12 cellular contexts compared by ENCODE assay signal in the genomic region with DNA sequence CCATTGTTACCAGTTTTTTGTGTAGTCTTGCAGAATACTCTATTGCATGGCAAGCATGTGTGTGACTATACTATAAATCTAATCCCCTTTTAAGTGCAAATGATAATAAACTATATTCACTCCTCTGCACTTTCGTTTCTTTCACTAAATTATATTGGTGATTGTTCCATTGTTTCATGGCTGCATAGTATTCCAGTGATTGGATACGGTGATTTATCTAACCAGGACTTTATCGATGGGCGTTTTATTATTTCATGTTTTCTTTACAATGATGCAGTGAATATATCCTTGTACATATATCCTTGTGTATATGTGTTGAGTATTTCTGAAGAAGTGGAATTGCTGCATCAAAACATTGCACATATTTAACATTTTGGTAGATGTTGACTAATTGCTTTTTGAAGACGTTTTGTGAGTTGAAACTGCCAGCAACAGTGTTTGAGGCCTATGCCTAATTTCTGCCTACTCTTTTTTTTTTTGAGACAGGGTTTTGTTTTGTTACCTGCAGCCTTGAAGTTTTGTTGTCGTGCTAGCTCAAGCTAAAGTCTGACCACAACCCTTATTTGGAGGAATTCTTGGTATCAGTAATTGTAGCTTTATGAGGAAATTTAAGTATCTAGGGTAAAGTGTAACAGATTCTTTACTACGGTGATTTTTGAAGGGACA. TPM values are rescaled to one million over a fixed set of nuclear protein-coding genes. Genes with fewer than 3 reads are reported as not detected.
DNase-seq lines count a peak whose midpoint lies in the region; ATAC-seq and TF ChIP-seq lines count a peak whose summit lies in the region.
"Had no signal": no experiment of that assay in that cellular context is flagged by ENCODE, and none has a peak within 500 bp of the region (broad histone marks: within the 10 kb centered on the region; RNA-seq: fewer than 3 reads in every experiment).

No MANE protein-coding gene starts in this region.

- H3K27ac Mint-ChIP-seq in activated CD8-positive, alpha-beta memory T cell treated with anti-CD3 and anti-CD28 coated beads, Interleukin-2, amount 10 ng/mL, durations not matched to agents 7 days and 5 days = peak overlapping the region; percentile 84
- peak overlapping the region; percentile 41 for H3K27ac Mint-ChIP-seq in central memory CD8-positive, alpha-beta T cell (ENCODE audit: low read depth)
- peak overlapping the region; percentile 62 for H3K27ac Mint-ChIP-seq in progenitor cell of endocrine pancreas

- no peak overlapping the region for H2AFZ ChIP-seq in OCI-LY1 (ENCODE audit: low read length)

- no peak overlapping the region for H3K4me3 ChIP-seq in OCI-LY1 (ENCODE audit: low read depth, low read length, poor library complexity, severe bottlenecking)

- no peak overlapping the region for H3K9ac ChIP-seq in OCI-LY1 (ENCODE audit: low read length)

- H3K4me1 ChIP-seq in OCI-LY1 (ENCODE audit: insufficient read depth, low read length, severe bottlenecking) = peaks cover 64% of the 10 kb centered on the region

- H3K9me3 Mint-ChIP-seq in activated CD8-positive, alpha-beta memory T cell treated with anti-CD3 and anti-CD28 coated beads, Interleukin-2, amount 10 ng/mL, durations not matched to agents 7 days and 5 days (ENCODE audit: low read depth) = no peaks in the 10 kb centered on the region
- no peaks in the 10 kb centered on the region for H3K9me3 Mint-ChIP-seq in central memory CD8-positive, alpha-beta T cell
- H3K9me3 Mint-ChIP-seq in progenitor cell of endocrine pancreas (ENCODE audit: low read depth) = no peaks in the 10 kb centered on the region

- H3K36me3 ChIP-seq in OCI-LY1 (ENCODE audit: insufficient read depth, low read length) = no peaks in the 10 kb centered on the region
- H3K36me3 ChIP-seq: transverse colon had no signal

- no peak for DNase-seq in activated CD8-positive, alpha-beta memory T cell treated with anti-CD3 and anti-CD28 coated beads, Interleukin-2, amount 10 ng/mL, durations not matched to agents 7 days and 5 days
- DNase-seq in activated CD8-positive, alpha-beta memory T cell treated with anti-CD3 and anti-CD28 coated beads, Interleukin-2, amount 50 U/mL, for 48 hours = no peak
- no peak for DNase-seq in central memory CD8-positive, alpha-beta T cell (ENCODE audit: low spot score in 2 of 2)
- DNase-seq in progenitor cell of endocrine pancreas (ENCODE audit: low spot score, unreplicated experiment) (no peak), NOMO-1 treated with DMSO at 0.1 percent for 48 hours (lab: John Stamatoyannopoulos, UW; ENCODE audit: unreplicated experiment) (no peak), NCI-H128 (lab: John Stamatoyannopoulos, UW; ENCODE audit: unreplicated experiment) (no peak), NCI-H187 (lab: John Stamatoyannopoulos, UW) (no peak)
- DNase-seq: dermis blood vessel endothelial cell, hippocampal formation, NCI-H2171 treated with DMSO at 0.1 percent for 48 hours, transverse colon had no signal

- CTCF ChIA-PET in activated CD8-positive, alpha-beta memory T cell treated with anti-CD3 and anti-CD28 coated beads, Interleukin-2, amount 10 ng/mL, durations not matched to agents 7 days and 5 days (lab: Charles Lee) = interaction anchor here (0.6 to 2.1 kb wide), 3 partner anchors 11 to 143 kb away, joined by 3 to 8 read pairs (median 3); a partner anchor contains a TSS

- no peaks in the 10 kb centered on the region for H3K27me3 Mint-ChIP-seq in activated CD8-positive, alpha-beta memory T cell treated with anti-CD3 and anti-CD28 coated beads, Interleukin-2, amount 10 ng/mL, durations not matched to agents 7 days and 5 days
- H3K27me3 Mint-ChIP-seq in central memory CD8-positive, alpha-beta T cell = no peaks in the 10 kb centered on the region
- H3K27me3 Mint-ChIP-seq in progenitor cell of endocrine pancreas = no peaks in the 10 kb centered on the region

- H3K27me3 ChIP-seq in OCI-LY1 (ENCODE audit: insufficient read depth, low read length) = no peaks in the 10 kb centered on the region
- H3K27me3 ChIP-seq: transverse colon had no signal

- TF ChIP-seq CTCF in OCI-LY1 (IDR thresholded peaks at IDR 0.05; ENCODE audit: low read length) (no peak), progenitor cell of endocrine pancreas (IDR thresholded peaks at IDR 0.05; ENCODE audit: unreplicated experiment) (no peak)

- ATAC-seq in activated CD8-positive, alpha-beta memory T cell treated with anti-CD3 and anti-CD28 coated beads, Interleukin-2, amount 10 ng/mL, durations not matched to agents 7 days and 5 days = no peak
- no peak for ATAC-seq in central memory CD8-positive, alpha-beta T cell (replicated peaks; ENCODE audit: extremely low read depth, poor library complexity, severe bottlenecking)

- no peak overlapping the region for H3K27ac ChIP-seq in OCI-LY1 (ENCODE audit: low read depth, low read length, poor library complexity, severe bottlenecking)
- H3K27ac ChIP-seq: transverse colon had no signal

- peaks cover 64% of the 10 kb centered on the region for H3K4me1 Mint-ChIP-seq in activated CD8-positive, alpha-beta memory T cell treated with anti-CD3 and anti-CD28 coated beads, Interleukin-2, amount 10 ng/mL, durations not matched to agents 7 days and 5 days
- peaks cover 64% of the 10 kb centered on the region for H3K4me1 Mint-ChIP-seq in central memory CD8-positive, alpha-beta T cell
- H3K4me1 Mint-ChIP-seq in progenitor cell of endocrine pancreas (ENCODE audit: low read depth) = peaks cover 38% of the 10 kb centered on the region

- H3K79me2 ChIP-seq in OCI-LY1 (ENCODE audit: insufficient read depth, low read length) = peaks cover 68% of the 10 kb centered on the region

- peak overlapping the region; percentile 82 for H3K4me3 Mint-ChIP-seq in activated CD8-positive, alpha-beta memory T cell treated with anti-CD3 and anti-CD28 coated beads, Interleukin-2, amount 10 ng/mL, durations not matched to agents 7 days and 5 days
- peak overlapping the region; percentile 33 for H3K4me3 Mint-ChIP-seq in central memory CD8-positive, alpha-beta T cell
- peak overlapping the region; percentile 66 for H3K4me3 Mint-ChIP-seq in progenitor cell of endocrine pancreas (ENCODE audit: low read depth)

- H3F3A ChIP-seq in OCI-LY1 (ENCODE audit: insufficient read depth, low read length) = peaks cover 5% of the 10 kb centered on the region; the same call in 1 of the 2 replicates

- no peaks in the 10 kb centered on the region for H3K9me2 ChIP-seq in OCI-LY1 (ENCODE audit: low read depth, low read length)

- no peaks in the 10 kb centered on the region for H3K9me3 ChIP-seq in OCI-LY1 (ENCODE audit: low read length)
- H3K9me3 ChIP-seq: transverse colon had no signal

- H3K4me2 ChIP-seq in OCI-LY1 (ENCODE audit: low read length) = peak overlapping the region; percentile 96; the same call in 1 of the 2 replicates

- H3K36me3 Mint-ChIP-seq in activated CD8-positive, alpha-beta memory T cell treated with anti-CD3 and anti-CD28 coated beads, Interleukin-2, amount 10 ng/mL, durations not matched to agents 7 days and 5 days = peaks cover 10% of the 10 kb centered on the region
- H3K36me3 Mint-ChIP-seq in central memory CD8-positive, alpha-beta T cell (ENCODE audit: insufficient read depth) = peaks cover 8% of the 10 kb centered on the region
- no peaks in the 10 kb centered on the region for H3K36me3 Mint-ChIP-seq in progenitor cell of endocrine pancreas (ENCODE audit: insufficient read depth)

- H4K20me1 ChIP-seq in OCI-LY1 (ENCODE audit: insufficient read depth, low read length) = no peaks in the 10 kb centered on the region

RNA-seq across cellular contexts. Expression of a gene that starts 2.7 kb away (rescaled TPM):
- total RNA-seq in activated CD8-positive, alpha-beta memory T cell treated with anti-CD3 and anti-CD28 coated beads, Interleukin-2, amount 10 ng/mL, durations not matched to agents 7 days and 5 days = 10 to 100 TPM; 40.5 to 54.8 TPM
- total RNA-seq in progenitor cell of endocrine pancreas = 79.5 and 81.3 TPM in 2 replicates

RNA-seq across cellular contexts. Expression of a gene that starts 38.7 kb away (rescaled TPM):
- 10 to 100 TPM; 47.9 to 62.6 TPM for total RNA-seq in activated CD8-positive, alpha-beta memory T cell treated with anti-CD3 and anti-CD28 coated beads, Interleukin-2, amount 10 ng/mL, durations not matched to agents 7 days and 5 days
- total RNA-seq in progenitor cell of endocrine pancreas = 19.8 and 21.1 TPM in 2 replicates
